ENCODE assay signal across 24 cellular contexts in the genomic region with DNA sequence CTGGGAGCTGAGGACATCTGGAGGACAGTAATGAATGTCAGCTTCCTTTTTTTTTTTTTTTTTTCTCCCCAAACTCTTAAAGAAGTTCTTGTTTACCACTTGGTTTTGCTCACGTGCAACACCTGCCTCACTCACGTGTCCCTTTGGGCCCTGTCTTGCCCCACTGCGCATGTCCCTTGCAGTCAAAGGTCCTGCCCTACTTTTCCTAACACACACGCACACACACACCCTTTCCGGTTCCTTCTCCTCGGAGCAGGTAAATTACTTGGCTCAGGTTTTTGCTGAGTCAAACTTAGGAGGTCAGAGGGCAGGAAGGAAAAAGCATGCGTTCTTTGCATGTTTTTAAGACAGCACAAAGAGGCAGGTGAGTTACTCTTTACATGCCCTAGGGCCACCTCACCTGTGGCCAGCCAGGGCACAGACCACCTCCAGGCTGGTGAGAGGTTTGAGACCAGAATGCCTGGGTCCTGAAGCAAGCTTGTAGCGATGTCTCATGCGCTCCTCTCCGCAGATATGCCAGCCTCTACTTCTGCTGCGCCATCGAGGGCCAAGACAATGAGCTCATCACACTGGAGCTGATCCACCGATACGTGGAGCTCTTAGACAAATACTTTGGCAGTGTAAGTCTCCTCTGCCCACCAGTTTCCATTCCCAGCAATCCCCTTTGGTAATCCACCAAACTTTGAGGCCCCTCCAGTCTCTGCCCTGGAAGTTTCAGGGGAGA. TPM values are rescaled to one million over a fixed set of nuclear protein-coding genes. Genes with fewer than 3 reads are reported as not detected.
DNase-seq lines count a peak whose midpoint lies in the region; FAIRE-seq and TF ChIP-seq lines count a peak whose summit lies in the region.
"Had no signal": no experiment of that assay in that cellular context is flagged by ENCODE, and none has a peak within 500 bp of the region (broad histone marks: within the 10 kb centered on the region; RNA-seq: fewer than 3 reads in every experiment).

No MANE protein-coding gene starts in this region.

- no peak for FAIRE-seq in kidney (lab: Jason Lieb, UNC)

- H3K4me1 Mint-ChIP-seq in IgD-negative memory B cell (peaks cover 6 to 12% (median 7%) of the 10 kb centered on the region in 3 donors), neural crest cell (peaks cover 22% of the 10 kb centered on the region)

- DNase-seq in ELF-1 (ENCODE audit: low read depth, low spot score): peak; percentile 84
- peak in 3 of 61 donors; percentile 16 to 28 (median 23) for DNase-seq in caudate nucleus (lab: John Stamatoyannopoulos, UW)
- DNase-seq in neural crest cell (ENCODE audit: low read depth, low spot score): no peak
- no peak for DNase-seq in hippocampal formation (lab: John Stamatoyannopoulos, UW)
- DNase-seq in stimulated activated naive CD4-positive, alpha-beta T cell (lab: John Stamatoyannopoulos, UW): no peak
- DNase-seq in NCI-H2029 (lab: John Stamatoyannopoulos, UW): no peak
- DNase-seq in kidney: no peak
- DNase-seq: activated CD4-positive, alpha-beta T cell treated with anti-CD3 and anti-CD28 coated beads for 1 hour; activated CD8-positive, alpha-beta memory T cell treated with anti-CD3 and anti-CD28 coated beads, Interleukin-2, amount 50 U/mL, for 4 hours; activated naive CD4-positive, alpha-beta T cell treated with anti-CD3 and anti-CD28 coated beads for 36 hours; immature natural killer cell; NCI-H1417 treated with DMSO at 0.1 percent for 48 hours; NCI-H226; SHP77; stimulated activated CD4-positive, alpha-beta T cell treated with anti-CD3 and anti-CD28 coated beads, Interleukin-4, amount 100 ng/mL, for 1 hour; testis had no signal

- H3K9me3 ChIP-seq in kidney (ENCODE audit: control insufficient read depth in 1 of 2, low read length in 2 of 2): no peaks in the 10 kb centered on the region
- H3K9me3 ChIP-seq: testis had no signal

- H3K36me3 Mint-ChIP-seq in IgD-negative memory B cell: no peaks in the 10 kb centered on the region
- peaks cover 6% of the 10 kb centered on the region for H3K36me3 Mint-ChIP-seq in neural crest cell (ENCODE audit: low read depth)

- no peak for TF ChIP-seq CTCF in neural crest cell (conservative IDR thresholded peaks at IDR 0.05)
- no peak for TF ChIP-seq CTCF in kidney (IDR thresholded peaks at IDR 0.05; ENCODE audit: borderline replicate concordance, extremely low read depth, insufficient read depth)

- H3K9me3 Mint-ChIP-seq in IgD-negative memory B cell: no peaks in the 10 kb centered on the region
- H3K9me3 Mint-ChIP-seq in neural crest cell: peaks cover 3% of the 10 kb centered on the region
- H3K9me3 Mint-ChIP-seq: activated naive CD4-positive, alpha-beta T cell treated with anti-CD3 and anti-CD28 coated beads for 36 hours; dendritic cell treated with granulocyte-macrophage colony-stimulating factor and Interleukin-4, amounts not matched to agents 40 ng/mL and 50 ng/mL, for 4 days had no signal

- intact Hi-C loops in kidney (cut with DNase I): no loop called here

- H3K4me3 ChIP-seq in kidney (ENCODE audit: low read length in 2 of 2): no peak overlapping the region
- H3K4me3 ChIP-seq: testis had no signal

- peak overlapping the region; percentile 21 for H3K27ac ChIP-seq in caudate nucleus (ENCODE audit: low read depth, low read length)
- no peak overlapping the region for H3K27ac ChIP-seq in kidney (ENCODE audit: low read depth in 2 of 2, low read length in 2 of 2)
- H3K27ac ChIP-seq: KMS-11, testis had no signal

- H3K36me3 ChIP-seq in kidney (ENCODE audit: control insufficient read depth in 1 of 2, insufficient read depth in 2 of 2, low read length in 2 of 2): peaks cover 3 to 4% of the 10 kb centered on the region in 2 donors

- H3K9ac ChIP-seq in kidney (ENCODE audit: low read length in 2 of 2): no peak overlapping the region
- H3K9ac ChIP-seq: KMS-11 had no signal

- H3K27ac Mint-ChIP-seq in IgD-negative memory B cell (peak overlapping the region in 1 of 3 donors; percentile 77), neural crest cell (ENCODE audit: unreplicated experiment) (no peak overlapping the region)
- H3K27ac Mint-ChIP-seq: activated naive CD4-positive, alpha-beta T cell treated with anti-CD3 and anti-CD28 coated beads for 36 hours; dendritic cell treated with granulocyte-macrophage colony-stimulating factor and Interleukin-4, amounts not matched to agents 40 ng/mL and 50 ng/mL, for 4 days had no signal

- peaks cover 5 to 16% of the 10 kb centered on the region in 2 donors for H3K4me1 ChIP-seq in kidney (ENCODE audit: control insufficient read depth in 1 of 2, insufficient read depth in 1 of 2, low read depth in 1 of 2, low read length in 2 of 2)

- H3K27me3 Mint-ChIP-seq in IgD-negative memory B cell (peaks cover 2% of the 10 kb centered on the region), neural crest cell (ENCODE audit: low read depth) (peaks cover 9% of the 10 kb centered on the region)

- peak overlapping the region in 3 of 4 donors; percentile 14 to 85 (median 80) for H3K4me3 Mint-ChIP-seq in IgD-negative memory B cell
- peak overlapping the region; percentile 66 for H3K4me3 Mint-ChIP-seq in neural crest cell
- H3K4me3 Mint-ChIP-seq: activated naive CD4-positive, alpha-beta T cell treated with anti-CD3 and anti-CD28 coated beads for 36 hours; dendritic cell treated with granulocyte-macrophage colony-stimulating factor and Interleukin-4, amounts not matched to agents 40 ng/mL and 50 ng/mL, for 4 days had no signal

RNA-seq across cellular contexts. Expression of a gene that starts 2.8 kb away (rescaled TPM):
- polyA plus RNA-seq in IgD-negative memory B cell (8.3 TPM), kidney (ENCODE audit: insufficient read depth, low read depth, low replicate concordance) (133 TPM)
- total RNA-seq in neural crest cell (78.8 and 90.1 TPM in 2 replicates), kidney (50.4 TPM)

RNA-seq across cellular contexts. Expression of a gene that starts 8.3 kb away (rescaled TPM):
- polyA plus RNA-seq in IgD-negative memory B cell: not detected
- total RNA-seq in neural crest cell: 8.7 and 9.1 TPM in 2 replicates
- total RNA-seq in kidney: 0.38 TPM
- polyA plus RNA-seq in kidney (ENCODE audit: insufficient read depth, low read depth, low replicate concordance): 2.2 TPM
- total RNA-seq: activated naive CD4-positive, alpha-beta T cell treated with anti-CD3 and anti-CD28 coated beads for 36 hours had no signal
- polyA plus RNA-seq: immature natural killer cell had no signal

RNA-seq across cellular contexts. Expression of a gene that starts 23.1 kb away (rescaled TPM):
- not detected for polyA plus RNA-seq in IgD-negative memory B cell
- total RNA-seq in neural crest cell: 0.70 and 1.7 TPM in 2 replicates
- total RNA-seq in kidney: not detected
- polyA plus RNA-seq in kidney (ENCODE audit: insufficient read depth, low read depth, low replicate concordance): not detected
- total RNA-seq: activated naive CD4-positive, alpha-beta T cell treated with anti-CD3 and anti-CD28 coated beads for 36 hours; mesenteric fat pad; T-helper 2 cell treated with Interferon-gamma antibody and Interleukin-4, amounts not matched to agents 100 ng/mL and 5 ng/mL, for 36 hours had no signal
- polyA plus RNA-seq: esophagus, immature natural killer cell had no signal

RNA-seq across cellular contexts. Expression of a gene that starts 30.1 kb away (rescaled TPM):
- not detected for polyA plus RNA-seq in IgD-negative memory B cell
- 0.07 TPM in 1 of 2 replicates, not detected in the other for total RNA-seq in neural crest cell
- total RNA-seq in kidney: 9.9 TPM
- 3.5 TPM for polyA plus RNA-seq in kidney (ENCODE audit: insufficient read depth, low read depth, low replicate concordance)

RNA-seq across cellular contexts. Expression of a gene that starts 43.8 kb away (rescaled TPM):
- polyA plus RNA-seq in IgD-negative memory B cell (not detected), kidney (ENCODE audit: insufficient read depth, low read depth, low replicate concordance) (0.37 TPM)
- total RNA-seq in neural crest cell (not detected in 2 replicates), kidney (0.25 TPM)
- total RNA-seq: activated naive CD4-positive, alpha-beta T cell treated with anti-CD3 and anti-CD28 coated beads for 36 hours; mesenteric fat pad; omental fat pad; T-helper 2 cell treated with Interferon-gamma antibody and Interleukin-4, amounts not matched to agents 100 ng/mL and 5 ng/mL, for 36 hours; testis had no signal
- polyA plus RNA-seq: BJ, esophagus, immature natural killer cell had no signal
